ENCODE assay signal across 1 cellular context in genomic region chrX:154486052-154486395, GRCh38.
TF ChIP-seq lines count a peak whose summit lies in the region.

No MANE protein-coding gene starts in this region.

TF ChIP-seq in IMR-90, 13 proteins besides CTCF, POLR2A, EP300 and RAD21:
- TF ChIP-seq RCOR1 (IDR thresholded peaks at IDR 0.05; ENCODE audit: insufficient replicate concordance, low read length) (no peak), USF2 (IDR thresholded peaks at IDR 0.05; ENCODE audit: low read depth, low read length) (peak; percentile 34; the same call in 1 of the 2 replicates)
